Comparison of ENCODE assay signal across 23 cellular contexts in the genomic region with DNA sequence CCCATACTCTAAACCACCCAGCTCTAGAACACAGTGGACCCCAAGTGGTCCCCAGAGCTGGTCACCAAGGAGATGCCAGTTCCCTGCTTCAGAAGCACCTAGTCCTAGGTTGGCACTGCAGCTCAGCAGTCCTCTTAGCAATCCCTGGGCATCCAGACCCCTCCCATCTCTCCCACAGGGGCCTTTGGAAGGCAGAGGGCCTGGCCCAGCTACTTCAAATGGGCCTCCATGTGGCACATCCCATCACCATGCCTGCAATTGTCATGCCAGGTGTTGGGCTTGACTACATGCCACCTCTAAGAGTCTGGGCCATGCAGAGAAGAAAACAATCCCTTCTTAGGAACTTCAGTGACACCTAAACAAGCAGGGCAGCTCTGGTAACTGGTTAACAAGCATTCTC. TPM values are rescaled to one million over a fixed set of nuclear protein-coding genes. Genes with fewer than 3 reads are reported as not detected.
DNase-seq lines count a peak whose midpoint lies in the region; ATAC-seq and TF ChIP-seq lines count a peak whose summit lies in the region.
"Had no signal": no experiment of that assay in that cellular context is flagged by ENCODE, and none has a peak within 500 bp of the region (broad histone marks: within the 10 kb centered on the region; RNA-seq: fewer than 3 reads in every experiment).

No MANE protein-coding gene starts in this region.

- peak overlapping the region in 1 of 11 experiments; percentile 43; a peak in 1 of 22 replicates for H3K9ac ChIP-seq in BLaER1 treated with 17β-estradiol and CSF1 and Interleukin-3, amounts not matched to agents 10 nM and 100 nM
- H3K9ac ChIP-seq: KMS-11, SK-N-SH had no signal

- DNase-seq in HFFc6, result no peak
- no peak for DNase-seq in psoas muscle
- no peak for DNase-seq in NCI-H2227 treated with DMSO at 0.1 percent for 48 hours (lab: John Stamatoyannopoulos, UW)
- DNase-seq: BE2C, HCEC 1CT, IMR-90, MV-4-11, NCI-H1417, NCI-H1694 treated with DMSO at 0.1 percent for 48 hours, NCI-H2081 treated with DMSO at 0.1 percent for 48 hours, NCI-H2171 treated with DMSO at 0.1 percent for 48 hours, NCI-H446, NCI-H526, SIG-M5, SK-N-SH had no signal

- H3K4me2 ChIP-seq in BLaER1 treated with 17β-estradiol and CSF1 and Interleukin-3, amounts not matched to agents 10 nM and 100 nM, result peak overlapping the region; percentile 5 to 98 (median 68); a peak in 17 of 22 replicates
- H3K4me2 ChIP-seq: A549, GM23338, KMS-11, SK-N-SH had no signal

- peaks cover 74 to 100% (median 99%) of the 10 kb centered on the region in 11 experiments for H4K20me1 ChIP-seq in BLaER1 treated with 17β-estradiol and CSF1 and Interleukin-3, amounts not matched to agents 10 nM and 100 nM

- ATAC-seq in psoas muscle (no peak), GM18858 (IDR thresholded peaks at IDR 0.05; ENCODE audit: unreplicated experiment) (no peak), HG02623 (IDR thresholded peaks at IDR 0.05; ENCODE audit: unreplicated experiment) (no peak), GM19452 (IDR thresholded peaks at IDR 0.05; ENCODE audit: unreplicated experiment) (no peak)
- ATAC-seq: A549, GM23338 had no signal

- peaks cover 75 to 100% (median 97%) of the 10 kb centered on the region in 10 experiments for H3K4me1 ChIP-seq in BLaER1 treated with 17β-estradiol and CSF1 and Interleukin-3, amounts not matched to agents 10 nM and 100 nM
- H3K4me1 ChIP-seq in psoas muscle, result peaks cover 58% of the 10 kb centered on the region
- H3K4me1 ChIP-seq: BE2C had no signal

- TF ChIP-seq CTCF in HFFc6 (IDR thresholded peaks at IDR 0.05) (no peak), psoas muscle (IDR thresholded peaks at IDR 0.05) (no peak)

- H3K9me3 Mint-ChIP-seq in HFFc6, result no peaks in the 10 kb centered on the region
- no peaks in the 10 kb centered on the region for H3K9me3 Mint-ChIP-seq in dendritic cell treated with granulocyte-macrophage colony-stimulating factor and Interleukin-4, amounts not matched to agents 40 ng/mL and 50 ng/mL, for 4 days
- H3K9me3 Mint-ChIP-seq: GM23338 had no signal

- no peaks in the 10 kb centered on the region; the same call in 1 of the 2 replicates for H3K27me3 Mint-ChIP-seq in HFFc6 (ENCODE audit: insufficient read depth)
- H3K27me3 Mint-ChIP-seq in dendritic cell treated with granulocyte-macrophage colony-stimulating factor and Interleukin-4, amounts not matched to agents 40 ng/mL and 50 ng/mL, for 4 days, result no peaks in the 10 kb centered on the region

- H3K36me3 ChIP-seq in BLaER1 treated with 17β-estradiol and CSF1 and Interleukin-3, amounts not matched to agents 10 nM and 100 nM, result peaks cover 98 to 100% (median 100%) of the 10 kb centered on the region in 11 experiments
- H3K36me3 ChIP-seq in psoas muscle (ENCODE audit: insufficient read depth in 1 of 2, low read depth in 1 of 2), result peaks cover 0 to 65% of the 10 kb centered on the region in 2 donors

- H3K27ac Mint-ChIP-seq in HFFc6, result peak overlapping the region; percentile 89; the same call in 1 of the 2 replicates
- H3K27ac Mint-ChIP-seq in dendritic cell treated with granulocyte-macrophage colony-stimulating factor and Interleukin-4, amounts not matched to agents 40 ng/mL and 50 ng/mL, for 4 days, result peak overlapping the region; percentile 90
- H3K27ac Mint-ChIP-seq: GM23338 had no signal

- peaks cover 80% of the 10 kb centered on the region for H3K36me3 Mint-ChIP-seq in HFFc6 (ENCODE audit: low read depth)
- H3K36me3 Mint-ChIP-seq in dendritic cell treated with granulocyte-macrophage colony-stimulating factor and Interleukin-4, amounts not matched to agents 40 ng/mL and 50 ng/mL, for 4 days (ENCODE audit: low read depth), result peaks cover 100% of the 10 kb centered on the region

- intact Hi-C loops in dendritic cell treated with granulocyte-macrophage colony-stimulating factor and Interleukin-4, amounts not matched to agents 40 ng/mL and 50 ng/mL, for 4 days (cut with micrococcal nuclease), result no loop called here
- intact Hi-C loops in psoas muscle (cut with DNase I), result no loop called here

- peaks cover 83% of the 10 kb centered on the region for H3K4me1 Mint-ChIP-seq in HFFc6 (ENCODE audit: low read depth)
- H3K4me1 Mint-ChIP-seq in dendritic cell treated with granulocyte-macrophage colony-stimulating factor and Interleukin-4, amounts not matched to agents 40 ng/mL and 50 ng/mL, for 4 days (ENCODE audit: low read depth), result peaks cover 91% of the 10 kb centered on the region
- H3K4me1 Mint-ChIP-seq: GM23338 had no signal

- H3K27me3 ChIP-seq in BLaER1 treated with 17β-estradiol and CSF1 and Interleukin-3, amounts not matched to agents 10 nM and 100 nM, result no peaks in the 10 kb centered on the region
- H3K27me3 ChIP-seq in psoas muscle (ENCODE audit: insufficient read depth in 3 of 3, low read length in 2 of 3), result no peaks in the 10 kb centered on the region
- H3K27me3 ChIP-seq: BE2C had no signal

- H3K4me3 Mint-ChIP-seq in HFFc6, result no peak overlapping the region
- H3K4me3 Mint-ChIP-seq in dendritic cell treated with granulocyte-macrophage colony-stimulating factor and Interleukin-4, amounts not matched to agents 40 ng/mL and 50 ng/mL, for 4 days, result no peak overlapping the region
- H3K4me3 Mint-ChIP-seq: GM23338 had no signal

- no peak overlapping the region for H3K4me3 ChIP-seq in BLaER1 treated with 17β-estradiol and CSF1 and Interleukin-3, amounts not matched to agents 10 nM and 100 nM
- no peak overlapping the region for H3K4me3 ChIP-seq in psoas muscle
- H3K4me3 ChIP-seq: A549, GM23338 had no signal

- H3K9me3 ChIP-seq in BLaER1 treated with 17β-estradiol and CSF1 and Interleukin-3, amounts not matched to agents 10 nM and 100 nM (replicated peaks in 1 of 11), result no peaks in the 10 kb centered on the region
- no peaks in the 10 kb centered on the region for H3K9me3 ChIP-seq in psoas muscle
- H3K9me3 ChIP-seq: A549, BE2C, SK-N-SH had no signal

- H3K27ac ChIP-seq in BLaER1 treated with 17β-estradiol and CSF1 and Interleukin-3, amounts not matched to agents 10 nM and 100 nM, result peak overlapping the region in 5 of 11 experiments; percentile 4 to 83 (median 77); a peak in 7 of 22 replicates
- peak overlapping the region; percentile 69 for H3K27ac ChIP-seq in psoas muscle
- H3K27ac ChIP-seq: A549, KMS-11 had no signal

RNA-seq across cellular contexts. Expression of gene MACROH2A1, which starts 14.1 kb away (rescaled TPM):
- total RNA-seq in HFFc6 (2021; fragmentation: NEBNext Ultra II Directional; extraction: Animal tissue kit (Norgen Biotek cat#: 25700)), result 100 to 1,000 TPM; 116 to 144 (median 127) TPM
- total RNA-seq in psoas muscle, result 100 to 1,000 TPM in 1 of 4 donors, 10 to 100 TPM in 3; 57.8 to 108 (median 81.5) TPM
- 100 to 1,000 TPM in 2 of 3 donors, 10 to 100 TPM in 1; 73.1 to 127 (median 125) TPM for polyA plus RNA-seq in psoas muscle
